ENCODE assay signal across 13 cellular contexts in the genomic region with DNA sequence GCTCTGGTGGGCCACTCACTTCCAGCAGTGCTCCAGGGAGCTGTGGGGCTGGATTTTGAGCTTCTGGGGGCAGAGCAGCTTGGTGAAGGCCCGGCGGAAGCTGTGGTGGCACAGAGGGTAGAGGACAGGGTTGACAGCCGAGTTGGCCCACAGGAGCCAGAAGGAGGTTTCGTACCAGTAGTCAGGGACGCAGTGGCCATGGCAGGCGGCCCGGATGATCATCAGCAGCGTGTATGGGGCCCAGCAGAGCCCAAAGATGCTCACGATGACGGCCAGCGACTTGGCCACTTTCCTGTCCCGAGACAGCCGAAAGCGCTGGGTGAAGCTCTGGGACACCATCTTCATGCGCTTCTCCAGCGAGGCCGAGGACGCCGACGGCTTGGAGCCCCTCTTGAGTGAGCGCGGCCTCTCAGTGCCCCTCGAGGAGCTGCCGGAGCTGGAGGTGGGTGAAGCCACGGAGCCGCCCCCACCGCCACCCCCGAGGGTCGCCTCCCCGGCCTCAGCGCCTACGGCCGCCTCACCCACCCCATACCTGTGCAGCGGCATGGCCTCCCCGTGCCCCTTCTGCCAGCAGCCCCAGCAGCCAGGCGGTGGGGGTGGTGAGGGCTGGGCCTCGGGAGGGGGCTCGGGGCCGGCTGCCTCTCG. TPM values are rescaled to one million over a fixed set of nuclear protein-coding genes. Genes with fewer than 3 reads are reported as not detected.
A peak's percentile ranks its signal among the peaks of the same experiment; 100 is the strongest.
DNase-seq lines count a peak whose midpoint lies in the region; TF ChIP-seq lines count a peak whose summit lies in the region.
"Had no signal": no experiment of that assay in that cellular context is flagged by ENCODE, and none has a peak within 500 bp of the region (broad histone marks: within the 10 kb centered on the region; RNA-seq: fewer than 3 reads in every experiment).

No MANE protein-coding gene starts in this region.

- H3K18ac ChIP-seq in neuronal stem cell (ENCODE audit: low read length), result no peak overlapping the region

- H3K4me1 ChIP-seq in BLaER1 (peaks cover 80% of the 10 kb centered on the region), neuronal stem cell (ENCODE audit: control insufficient read depth in 2 of 2, insufficient read depth in 1 of 2, low read depth in 1 of 2, low read length in 2 of 2) (peaks cover 22 to 34% of the 10 kb centered on the region in 2 donors)
- H3K4me1 ChIP-seq in BLaER1 treated with 17β-estradiol and CSF1 and Interleukin-3, amounts not matched to agents 10 nM and 100 nM, result peaks cover 20 to 87% (median 71%) of the 10 kb centered on the region in 10 experiments; a peak in 19 of 20 replicates

- H3K4ac ChIP-seq in neuronal stem cell (ENCODE audit: low read length), result no peak overlapping the region

- H4K91ac ChIP-seq in neuronal stem cell (ENCODE audit: low read depth, low read length, poor library complexity), result no peak overlapping the region

- no peak overlapping the region for H2AFZ ChIP-seq in neuronal stem cell (ENCODE audit: low read length)

- no peak overlapping the region for H2BK12ac ChIP-seq in neuronal stem cell (ENCODE audit: low read length)

- H2BK5ac ChIP-seq in neuronal stem cell (ENCODE audit: low read length), result no peak overlapping the region

- peak overlapping the region; percentile 38 for H3K14ac ChIP-seq in neuronal stem cell (ENCODE audit: low read length)

- H3K23ac ChIP-seq in neuronal stem cell (ENCODE audit: low read depth, low read length, poor library complexity), result no peak overlapping the region

- WGBS in neuronal stem cell (ENCODE audit: extremely low coverage in 2 of 2, insufficient read length in 2 of 2, insufficient replicate concordance in 1 of 2), 2 donors, result no CpG with 5 or more reads among the region's 40 CpGs

- H2BK15ac ChIP-seq in neuronal stem cell (ENCODE audit: low read length), result no peak overlapping the region

- H2BK120ac ChIP-seq in neuronal stem cell (ENCODE audit: low read depth, low read length), result no peak overlapping the region

- no peak for TF ChIP-seq CTCF in VCaP (conservative IDR thresholded peaks at IDR 0.05)

- peaks cover 70% of the 10 kb centered on the region for H4K20me1 ChIP-seq in BLaER1
- peaks cover 0 to 88% (median 66%) of the 10 kb centered on the region in 11 experiments; a peak in 20 of 22 replicates for H4K20me1 ChIP-seq in BLaER1 treated with 17β-estradiol and CSF1 and Interleukin-3, amounts not matched to agents 10 nM and 100 nM

- peak overlapping the region; percentile 94 for H3K4me2 ChIP-seq in BLaER1
- peak overlapping the region in 9 of 11 experiments; percentile 44 to 99 (median 87); a peak in 19 of 22 replicates for H3K4me2 ChIP-seq in BLaER1 treated with 17β-estradiol and CSF1 and Interleukin-3, amounts not matched to agents 10 nM and 100 nM
- no peak overlapping the region for H3K4me2 ChIP-seq in neuronal stem cell (ENCODE audit: insufficient read depth, low read length, poor library complexity, severe bottlenecking)

- H3K9ac ChIP-seq in BLaER1 (0 out of 2 replicates have a peak overlapping the region, but pooled peaks have one; percentile 19), neuronal stem cell (ENCODE audit: low read depth, low read length, poor library complexity) (no peak overlapping the region)
- peak overlapping the region in 3 of 11 experiments; percentile 4 to 41 (median 23); a peak in 1 of 22 replicates for H3K9ac ChIP-seq in BLaER1 treated with 17β-estradiol and CSF1 and Interleukin-3, amounts not matched to agents 10 nM and 100 nM

- H3K79me1 ChIP-seq in neuronal stem cell (ENCODE audit: low read depth, low read length), result no peaks in the 10 kb centered on the region

- no peak overlapping the region for H4K8ac ChIP-seq in neuronal stem cell (ENCODE audit: low read depth, low read length)

- H3K9me3 ChIP-seq in BLaER1, result no peaks in the 10 kb centered on the region
- no peaks in the 10 kb centered on the region for H3K9me3 ChIP-seq in BLaER1 treated with 17β-estradiol and CSF1 and Interleukin-3, amounts not matched to agents 10 nM and 100 nM (replicated peaks in 1 of 11)
- H3K9me3 ChIP-seq in neuronal stem cell (replicated peaks in 1 of 2; ENCODE audit: control insufficient read depth in 2 of 2, insufficient read depth in 1 of 2, low read depth in 1 of 2, low read length in 2 of 2), result peaks cover 0 to 2% of the 10 kb centered on the region in 2 donors
- H3K9me3 ChIP-seq: BE2C had no signal

- H3K36me3 ChIP-seq in BLaER1, result no peaks in the 10 kb centered on the region
- no peaks in the 10 kb centered on the region for H3K36me3 ChIP-seq in BLaER1 treated with 17β-estradiol and CSF1 and Interleukin-3, amounts not matched to agents 10 nM and 100 nM
- H3K36me3 ChIP-seq in neuronal stem cell (replicated peaks in 1 of 2; ENCODE audit: control insufficient read depth in 2 of 2, insufficient read depth in 2 of 2, low read length in 2 of 2), result no peaks in the 10 kb centered on the region

- H3K27me3 ChIP-seq in BLaER1 (peaks cover 51% of the 10 kb centered on the region), neuronal stem cell (ENCODE audit: control insufficient read depth in 3 of 3, insufficient read depth in 3 of 3, low read depth in 1 of 3, low read length in 3 of 3) (peaks cover 7 to 34% (median 24%) of the 10 kb centered on the region in 3 experiments)
- peaks cover 39 to 74% (median 52%) of the 10 kb centered on the region in 11 experiments for H3K27me3 ChIP-seq in BLaER1 treated with 17β-estradiol and CSF1 and Interleukin-3, amounts not matched to agents 10 nM and 100 nM

- DNase-seq in neuronal stem cell (ENCODE audit: low spot score), result no peak
- no peak for DNase-seq in NCI-H2171 treated with DMSO at 0.1 percent for 48 hours (lab: John Stamatoyannopoulos, UW)
- DNase-seq in T-helper 9 cell, result no peak
- no peak for DNase-seq in NCI-H345 treated with DMSO at 0.1 percent for 48 hours (lab: John Stamatoyannopoulos, UW; ENCODE audit: unreplicated experiment)
- DNase-seq: ACHN; BE2C; Calu3; CD8-positive, alpha-beta T cell; DND-41; H9 had no signal

- H3K27ac ChIP-seq in BLaER1, result peak overlapping the region; percentile 67
- no peak overlapping the region for H3K27ac ChIP-seq in BLaER1 treated with 17β-estradiol and CSF1 and Interleukin-3, amounts not matched to agents 10 nM and 100 nM
- peak overlapping the region; percentile 99 for H3K27ac ChIP-seq in VCaP
- H3K27ac ChIP-seq in neuronal stem cell (replicated peaks; ENCODE audit: low read length), result no peak overlapping the region

- no peak overlapping the region for H2AK5ac ChIP-seq in neuronal stem cell (ENCODE audit: low read depth, low read length)

- H3K4me3 ChIP-seq in BLaER1 (no peak overlapping the region; the same call in 1 of the 2 replicates), neuronal stem cell (ENCODE audit: low read length in 2 of 2) (no peak overlapping the region)
- H3K4me3 ChIP-seq in BLaER1 treated with 17β-estradiol and CSF1 and Interleukin-3, amounts not matched to agents 10 nM and 100 nM, result no peak overlapping the region; a peak in 1 of 20 replicates

RNA-seq across cellular contexts. Expression of gene HRH3, which starts 4.0 kb away (rescaled TPM):
- 1.4 TPM for polyA plus RNA-seq in neuronal stem cell (2013, experiment 1 of 2)
- 1.4 TPM for polyA plus RNA-seq in neuronal stem cell (2013, experiment 2 of 2)

RNA-seq across cellular contexts. Expression of gene OSBPL2, which starts 22.2 kb away (rescaled TPM):
- polyA plus RNA-seq in neuronal stem cell (2013, experiment 1 of 2), result 23.2 TPM
- 23.6 TPM for polyA plus RNA-seq in neuronal stem cell (2013, experiment 2 of 2)

RNA-seq across cellular contexts. Expression of gene MTG2, which starts 33.3 kb away (rescaled TPM):
- 24.2 TPM for polyA plus RNA-seq in neuronal stem cell (2013, experiment 1 of 2)
- polyA plus RNA-seq in neuronal stem cell (2013, experiment 2 of 2), result 25.1 TPM

Comparison
In these comparisons a context has a peak if more than half of its experiments do, and no peak if none do; other contexts are left out.
1. H3K27ac ChIP-seq: peak in BLaER1 (single experiment) and VCaP (single experiment); none in BLaER1 treated with 17β-estradiol and CSF1 and Interleukin-3, amounts not matched to agents 10 nM and 100 nM (0 of 11) and neuronal stem cell (single experiment).